ENCODE assay signal across 8 cellular contexts in the genomic region with DNA sequence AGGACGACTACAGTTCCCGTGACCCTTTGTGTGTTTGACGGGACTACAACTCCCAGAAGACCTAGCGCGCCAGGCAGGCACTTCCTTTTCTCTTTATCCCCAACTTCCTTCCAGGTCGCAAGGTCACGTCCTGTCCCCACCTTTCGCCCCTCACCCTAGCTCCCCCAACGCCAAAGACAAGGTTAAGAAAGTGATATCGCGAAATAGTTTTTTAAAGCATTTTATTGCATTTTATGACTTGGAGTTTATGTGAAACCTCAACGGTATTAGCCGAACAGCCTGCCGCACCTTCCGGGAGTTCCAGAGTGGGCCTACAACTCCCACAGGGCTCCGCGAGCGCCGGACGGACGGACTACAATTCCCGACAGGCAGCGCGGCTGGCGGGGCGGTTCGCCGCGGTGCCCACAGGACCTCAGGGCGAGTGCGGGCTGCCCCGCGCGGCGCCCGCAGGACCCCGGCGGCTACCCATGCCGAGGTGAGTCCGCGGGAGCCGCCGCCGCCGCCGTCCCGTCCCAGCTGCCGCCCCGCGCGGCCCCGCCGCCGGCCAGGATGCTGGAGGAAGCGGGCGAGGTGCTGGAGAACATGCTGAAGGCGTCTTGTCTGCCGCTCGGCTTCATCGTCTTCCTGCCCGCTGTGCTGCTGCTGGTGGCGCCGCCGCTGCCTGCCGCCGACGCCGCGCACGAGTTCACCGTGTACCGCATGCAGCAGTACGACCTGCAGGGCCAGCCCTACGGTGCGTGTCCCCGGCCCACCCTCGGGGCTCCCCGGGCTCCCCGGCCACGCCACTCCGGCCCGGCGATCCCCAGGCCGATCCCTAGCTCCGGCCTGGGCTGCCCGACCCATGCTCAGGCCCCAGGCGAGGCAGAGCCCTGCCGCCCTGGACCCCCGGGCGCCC. TPM values are rescaled to one million over a fixed set of nuclear protein-coding genes. Genes with fewer than 3 reads are reported as not detected.
DNase-seq lines count a peak whose midpoint lies in the region; ATAC-seq, FAIRE-seq and TF ChIP-seq lines count a peak whose summit lies in the region.

Gene NCLN (plus strand): TSS at position 449 of the 895 bp plus-strand sequence. CDS start 101 bp downstream, at position 550.

- H3K9me2 ChIP-seq in OCI-LY7 (ENCODE audit: insufficient read depth, low read length) = no peaks in the 10 kb centered on the region

- no peaks in the 10 kb centered on the region for H3K9me3 ChIP-seq in OCI-LY7 (ENCODE audit: low read length)
- no peaks in the 10 kb centered on the region for H3K9me3 ChIP-seq in endothelial cell of umbilical vein (replicated peaks; ENCODE audit: control insufficient read depth, insufficient read depth, low read length)

- peak; percentile 76 for TF ChIP-seq POLR2A in endothelial cell of umbilical vein (IDR thresholded peaks at IDR 0.05; ENCODE audit: low read depth, low read length)

- peak; percentile 58 for ATAC-seq in GM21526 (IDR thresholded peaks at IDR 0.05; ENCODE audit: low FRiP score, unreplicated experiment)

- H3K79me2 ChIP-seq in OCI-LY7 (ENCODE audit: insufficient read depth, low read depth, low read length) (peaks cover 48% of the 10 kb centered on the region), endothelial cell of umbilical vein (ENCODE audit: control insufficient read depth, insufficient read depth, low read length) (peaks cover 49% of the 10 kb centered on the region)

- H3K36me3 ChIP-seq in OCI-LY7 (ENCODE audit: insufficient read depth, low read length) (peaks cover 14% of the 10 kb centered on the region; the same call in 1 of the 2 replicates), endothelial cell of umbilical vein (ENCODE audit: control insufficient read depth in 2 of 2, extremely low read depth in 1 of 2, insufficient read depth in 2 of 2, low read length in 2 of 2) (no peaks in the 10 kb centered on the region)

- dilution Hi-C loops in endothelial cell of umbilical vein (cut with MboI; ENCODE audit: extremely low pct_ligation_motif_present, low sequenced_read_pairs) = no loop called here

- BruUV-seq in OCI-LY7 (replicated peaks; lab: Mats Ljungman, UMichigan) = no TSS peak
- no TSS peak for BruUV-seq in endothelial cell of umbilical vein (replicated peaks; lab: Mats Ljungman, UMichigan)

- no peaks in the 10 kb centered on the region for H3K27me3 ChIP-seq in endothelial cell of umbilical vein (ENCODE audit: control insufficient read depth in 2 of 2, insufficient read depth in 2 of 2, low read length in 2 of 2)

- in situ Hi-C loops in Caki2 (cut with HindIII; ENCODE audit: low pct_unique_long_range_greater_than_20kb, low sequenced_read_pairs) = no loop called here

- H4K20me1 ChIP-seq in OCI-LY7 (ENCODE audit: insufficient read depth, low read length) = peaks cover 8% of the 10 kb centered on the region; the same call in 1 of the 2 replicates
- no peaks in the 10 kb centered on the region for H4K20me1 ChIP-seq in endothelial cell of umbilical vein (replicated peaks; ENCODE audit: control insufficient read depth, extremely low read depth, insufficient read depth, low read length)

- DNase-seq in Caki2 (ENCODE audit: low read depth) (peak; percentile 91), HuH-7.5 (ENCODE audit: low spot score) (peak; percentile 90), OCI-LY7 (ENCODE audit: low spot score) (peak; percentile 93), activated T-cell treated with anti-CD3 and anti-CD28 coated beads for 1 hour (ENCODE audit: low read depth) (peak; percentile 93), endothelial cell of umbilical vein (ENCODE audit: low read depth, low spot score) (peak; percentile 98), midbrain (lab: John Stamatoyannopoulos, UW) (peak; percentile 99)
- peak; percentile 90 for DNase-seq in stimulated activated CD8-positive, alpha-beta memory T cell treated with anti-CD3 and anti-CD28 coated beads, Interleukin-2, amount 100 ng/mL, for 1 hour (ENCODE audit: low read depth in 2 of 2)

- H3K4me1 ChIP-seq in OCI-LY7 (ENCODE audit: insufficient read depth, low read length, poor library complexity, severe bottlenecking) (peaks cover 28% of the 10 kb centered on the region), endothelial cell of umbilical vein (ENCODE audit: control insufficient read depth, extremely low read depth, insufficient read depth, low read length) (peaks cover 12% of the 10 kb centered on the region)

- peak within 1 kb of the TSS; percentile 72 for H3K27ac ChIP-seq in OCI-LY7 (ENCODE audit: low read depth, low read length, poor library complexity, severe bottlenecking)
- H3K27ac ChIP-seq in endothelial cell of umbilical vein (ENCODE audit: insufficient read depth, low read depth, low read length) = peak within 1 kb of the TSS; percentile 70

- TF ChIP-seq CTCF in OCI-LY7 (conservative IDR thresholded peaks at IDR 0.05; ENCODE audit: low read length) (no peak), endothelial cell of umbilical vein (IDR thresholded peaks at IDR 0.05; ENCODE audit: extremely low read depth in 1 of 2, insufficient read depth in 1 of 2, low read depth in 1 of 2, low read length in 2 of 2) (no peak)

- H2AFZ ChIP-seq in OCI-LY7 (ENCODE audit: low read length) (peak within 1 kb of the TSS; percentile 53; the same call in 1 of the 2 replicates), endothelial cell of umbilical vein (ENCODE audit: low read depth, low read length) (peak within 1 kb of the TSS; percentile 70)

- intact Hi-C loops in OCI-LY7 (cut with micrococcal nuclease; ENCODE audit: unreplicated experiment) = no loop called here
- intact Hi-C loops in endothelial cell of umbilical vein (cut with micrococcal nuclease) = no loop called here

- peak within 1 kb of the TSS; percentile 92 for H3K4me2 ChIP-seq in OCI-LY7 (ENCODE audit: low read length)
- peak within 1 kb of the TSS; percentile 65 for H3K4me2 ChIP-seq in endothelial cell of umbilical vein (ENCODE audit: insufficient read depth, low read length)

- peak within 1 kb of the TSS; percentile 97 for H3K4me3 ChIP-seq in OCI-LY7 (ENCODE audit: low read depth, low read length, poor library complexity, severe bottlenecking)
- H3K4me3 ChIP-seq in endothelial cell of umbilical vein (replicated peaks in 1 of 3; ENCODE audit: insufficient read depth in 1 of 3, low read depth in 1 of 3, low read length in 3 of 3) = peak within 1 kb of the TSS; percentile 62 to 82 (median 72)

- POLR2A ChIA-PET in OCI-LY7 (lab: Charles Lee) = interaction anchor here (0.5 kb wide), 1 partner anchor 114 kb away, joined by 3 read pairs; no protein-coding TSS in a partner anchor
- POLR2A ChIA-PET in endothelial cell of umbilical vein (lab: Charles Lee) = no interaction called here

- H3K9ac ChIP-seq in endothelial cell of umbilical vein (replicated peaks; ENCODE audit: extremely low read depth, insufficient read depth, low read length) = peak within 1 kb of the TSS; percentile 75

- peak; percentile 92 for FAIRE-seq in endothelial cell of umbilical vein (lab: Jason Lieb, UNC)

- CTCF ChIA-PET in OCI-LY7 (lab: Charles Lee; ENCODE audit: unreplicated experiment) (no interaction called here), endothelial cell of umbilical vein (lab: Charles Lee) (interaction anchor here (1.3 to 2.0 kb wide), 2 partner anchors 56 to 235 kb away, joined by 5 to 7 read pairs; no protein-coding TSS in a partner anchor)

- H3K9me1 ChIP-seq in endothelial cell of umbilical vein (replicated peaks; ENCODE audit: control insufficient read depth, extremely low read depth, insufficient read depth, low read length) = no peaks in the 10 kb centered on the region

TF ChIP-seq in endothelial cell of umbilical vein, 7 proteins besides CTCF, POLR2A, EP300 and RAD21:
- TF ChIP-seq POLR2AphosphoS5 (IDR thresholded peaks at IDR 0.05; ENCODE audit: insufficient read depth, low read depth, low read length) (peak; percentile 64), MYC (IDR thresholded peaks at IDR 0.05; ENCODE audit: low read depth, low read length) (peak; percentile 82), EZH2 (IDR thresholded peaks at IDR 0.05; ENCODE audit: borderline replicate concordance, low read depth, low read length, severe bottlenecking) (no peak)
- TF ChIP-seq, protein P1, sequence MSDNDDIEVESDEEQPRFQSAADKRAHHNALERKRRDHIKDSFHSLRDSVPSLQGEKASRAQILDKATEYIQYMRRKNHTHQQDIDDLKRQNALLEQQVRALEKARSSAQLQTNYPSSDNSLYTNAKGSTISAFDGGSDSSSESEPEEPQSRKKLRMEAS (IDR thresholded peaks at IDR 0.05; ENCODE audit: insufficient read depth, insufficient read length) = peak; percentile 73

RNA-seq across cellular contexts. Expression of gene NCLN, which starts in this region (rescaled TPM):
- total RNA-seq in Caki2 (2014; rRNA removed; shearing (Covaris generic); ENCODE audit: low replicate concordance) = 45.6 and 108 TPM in 2 replicates
- total RNA-seq in OCI-LY7 (2014; rRNA removed; shearing (Covaris generic)) = 33.2 and 49.2 TPM in 2 replicates
- total RNA-seq in OCI-LY7 (2022) = 52.7 and 61.9 TPM in 2 replicates
- 96.2 and 102 TPM in 2 replicates for total RNA-seq in endothelial cell of umbilical vein
- polyA plus RNA-seq in endothelial cell of umbilical vein = 97.2 and 112 TPM in 2 replicates
- 77.5 and 84.8 TPM in 2 replicates for polyA plus RNA-seq in endothelial cell of umbilical vein (2011; cell fraction: cytosol; rRNA removed)
- polyA plus RNA-seq in endothelial cell of umbilical vein (2011; cell fraction: nucleus; rRNA removed) = 82.4 and 84.4 TPM in 2 replicates
- polyA plus RNA-seq in endothelial cell of umbilical vein (2012) = 75.5 and 90.0 TPM in 2 replicates
- 56.1 and 74.5 TPM in 2 replicates for polyA minus RNA-seq in endothelial cell of umbilical vein
- polyA minus RNA-seq in endothelial cell of umbilical vein (2011; cell fraction: cytosol; rRNA and poly(A)+ RNA removed) = 76.5 TPM
- polyA minus RNA-seq in endothelial cell of umbilical vein (2011; cell fraction: nucleus; rRNA and poly(A)+ RNA removed) = 23.5 and 29.3 TPM in 2 replicates

Comparison
In these comparisons a context has a peak if more than half of its experiments do, and no peak if none do; other contexts are left out.
1. Peak in every context shown above with its lines: DNase-seq, ATAC-seq, H3K4me3 ChIP-seq and H3K27ac ChIP-seq.